ENCODE assay signal across 14 cellular contexts in the genomic region with DNA sequence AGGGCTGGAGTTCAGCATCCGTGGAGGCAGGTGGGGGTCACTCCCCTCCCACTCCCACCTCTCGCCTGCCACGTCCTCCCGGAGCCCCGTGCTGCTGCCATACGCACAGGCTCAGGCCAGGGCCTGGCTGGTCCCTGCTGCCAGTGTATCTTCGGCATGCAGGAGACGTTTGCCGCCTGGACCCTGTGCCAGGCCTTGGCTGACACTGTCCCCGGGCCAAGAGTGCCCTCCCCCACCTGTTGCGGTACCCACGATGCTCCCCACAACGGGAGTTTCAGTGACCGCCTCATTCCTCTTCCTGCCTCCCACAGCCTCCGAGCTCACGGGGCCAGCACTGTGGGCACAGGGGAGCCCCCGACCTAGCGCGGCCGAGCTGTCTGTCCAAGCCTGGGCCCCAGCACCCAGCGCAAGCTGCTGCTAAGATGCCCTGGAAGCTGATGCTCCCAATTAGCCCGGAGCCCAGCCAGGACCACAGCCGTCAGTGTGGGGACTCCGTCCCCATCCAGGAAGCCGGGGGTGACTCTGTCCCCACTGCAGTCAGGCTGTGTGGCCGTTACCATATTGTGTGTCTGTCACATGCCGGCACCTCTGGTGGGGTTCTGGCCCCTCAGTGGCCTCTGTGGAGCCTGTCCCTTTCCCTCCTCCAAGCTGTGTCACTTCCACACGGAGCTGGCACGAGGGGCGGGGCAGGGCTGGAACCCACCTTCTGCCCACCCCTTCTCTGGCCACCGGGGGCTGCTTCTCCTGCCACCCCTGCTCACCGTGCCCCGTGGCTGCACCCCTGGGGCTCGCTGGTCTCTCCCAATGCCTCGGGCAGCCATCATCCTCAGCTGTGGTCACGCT. TPM values are rescaled to one million over a fixed set of nuclear protein-coding genes. Genes with fewer than 3 reads are reported as not detected.
DNase-seq lines count a peak whose midpoint lies in the region; FAIRE-seq and TF ChIP-seq lines count a peak whose summit lies in the region.
"Had no signal": no experiment of that assay in that cellular context is flagged by ENCODE, and none has a peak within 500 bp of the region (broad histone marks: within the 10 kb centered on the region; RNA-seq: fewer than 3 reads in every experiment).

No MANE protein-coding gene starts in this region.

- H3K4me2 ChIP-seq in astrocyte (ENCODE audit: low read length), result peak overlapping the region; percentile 71

- H3K4me1 Mint-ChIP-seq in astrocyte (ENCODE audit: low read depth, unreplicated experiment), result peaks cover 14% of the 10 kb centered on the region

- no peaks in the 10 kb centered on the region for H3K27me3 Mint-ChIP-seq in astrocyte (ENCODE audit: low read depth, unreplicated experiment)

- POLR2A ChIA-PET in A673 (lab: Charles Lee; ENCODE audit: low non-redundant PET), result no interaction called here

- H3K36me3 ChIP-seq in astrocyte (ENCODE audit: insufficient read depth, low read length) (no peaks in the 10 kb centered on the region), liver (ENCODE audit: control insufficient read depth in 4 of 4, insufficient read depth in 3 of 4, low read depth in 1 of 4, low read length in 3 of 4) (no peaks in the 10 kb centered on the region), spleen (peaks cover 0 to 28% (median 0%) of the 10 kb centered on the region in 6 donors), A673 (ENCODE audit: insufficient read depth, low read length, poor library complexity, severe bottlenecking) (peaks cover 21% of the 10 kb centered on the region), WERI-Rb-1 (peaks cover 32% of the 10 kb centered on the region)

- TF ChIP-seq CTCF in GM12874 (IDR thresholded peaks at IDR 0.05; ENCODE audit: insufficient read depth, low read depth, low read length) (0 out of 2 replicates have a peak, but pooled peaks have one; percentile 2), astrocyte (IDR thresholded peaks at IDR 0.05; ENCODE audit: insufficient read depth, low read depth, low read length) (no peak), liver (IDR thresholded peaks at IDR 0.05; ENCODE audit: low read depth, low read length, missing input control) (no peak), spleen (IDR thresholded peaks at IDR 0.05 in 8 of 11, conservative IDR thresholded peaks at IDR 0.05 in 3 of 11) (no peak), A673 (conservative IDR thresholded peaks at IDR 0.05; ENCODE audit: low read depth, low read length) (no peak), WERI-Rb-1 (IDR thresholded peaks at IDR 0.05; ENCODE audit: low read depth, low read length) (no peak)

- peaks cover 3% of the 10 kb centered on the region for H3K9me3 ChIP-seq in astrocyte (ENCODE audit: insufficient read depth, low read depth, low read length)
- H3K9me3 ChIP-seq in liver (ENCODE audit: control insufficient read depth in 4 of 4, low read length in 3 of 4), result no peaks in the 10 kb centered on the region
- H3K9me3 ChIP-seq in spleen, result no peaks in the 10 kb centered on the region
- no peaks in the 10 kb centered on the region for H3K9me3 ChIP-seq in A673 (ENCODE audit: low read depth, low read length, poor library complexity, severe bottlenecking)
- H3K9me3 ChIP-seq in WERI-Rb-1 (ENCODE audit: severe bottlenecking), result no peaks in the 10 kb centered on the region

- intact Hi-C loops in spleen (cut with DNase I; ENCODE audit: low total_unique reads) (no loop called here), A673 (cut with micrococcal nuclease; ENCODE audit: unreplicated experiment) (no loop called here)

- WGBS in liver, result 73% methylated on average over 36 of the region's 36 CpGs
- WGBS in spleen, 5 donors, result 76 to 87% (median 82%) methylated on average over 21 to 36 of the region's 36 CpGs

- H3K27ac ChIP-seq in astrocyte (ENCODE audit: low read depth, low read length) (peak overlapping the region; percentile 76), liver (ENCODE audit: low read depth in 1 of 2, low read length in 2 of 2) (peak overlapping the region; percentile 90 to 94), spleen (peak overlapping the region in 5 of 8 donors; percentile 20 to 94 (median 92)), A673 (ENCODE audit: low read depth, low read length, poor library complexity, severe bottlenecking) (no peak overlapping the region), WERI-Rb-1 (no peak overlapping the region)
- H3K27ac ChIP-seq: C4-2B had no signal

- CTCF ChIA-PET in A673 (lab: Charles Lee), result no interaction called here

- H3K4me1 ChIP-seq in astrocyte (ENCODE audit: insufficient read depth, low read length) (peaks cover 77% of the 10 kb centered on the region), liver (ENCODE audit: control insufficient read depth in 4 of 4, insufficient read depth in 4 of 4, low read length in 3 of 4) (peaks cover 44 to 77% (median 66%) of the 10 kb centered on the region in 4 donors), spleen (peaks cover 71 to 100% (median 100%) of the 10 kb centered on the region in 6 donors), A673 (ENCODE audit: insufficient read depth, low read length, poor library complexity, severe bottlenecking) (peaks cover 19% of the 10 kb centered on the region)

- no peaks in the 10 kb centered on the region for H3K9me3 Mint-ChIP-seq in astrocyte (ENCODE audit: unreplicated experiment)

- no peak overlapping the region for H3K4me3 Mint-ChIP-seq in astrocyte (ENCODE audit: unreplicated experiment)

- H4K20me1 ChIP-seq in astrocyte (ENCODE audit: insufficient read depth, low read length), result peaks cover 85% of the 10 kb centered on the region

- H3K36me3 Mint-ChIP-seq in astrocyte (ENCODE audit: low read depth, unreplicated experiment), result peaks cover 4% of the 10 kb centered on the region

- no peak overlapping the region for H3K27ac Mint-ChIP-seq in astrocyte (ENCODE audit: unreplicated experiment)

- H3K79me2 ChIP-seq in astrocyte (ENCODE audit: insufficient read depth, low read length), result peaks cover 98% of the 10 kb centered on the region

- no peak for DNase-seq in astrocyte (ENCODE audit: low read depth)
- peak; percentile 79 for DNase-seq in spleen
- no peak for DNase-seq in A673 (ENCODE audit: low spot score)
- no peak for DNase-seq in NCI-H2196 treated with DMSO at 0.1 percent for 48 hours (lab: John Stamatoyannopoulos, UW; ENCODE audit: unreplicated experiment)
- DNase-seq in islet precursor cell, result no peak
- no peak for DNase-seq in WERI-Rb-1
- DNase-seq: activated CD4-positive, CD25-positive, alpha-beta regulatory T cell; MM.1S; NCI-H2107 had no signal

- no peak for FAIRE-seq in astrocyte (lab: Jason Lieb, UNC)
- FAIRE-seq: H54 had no signal

- peak overlapping the region; percentile 70 for H3K9ac ChIP-seq in astrocyte (ENCODE audit: low read length)
- peak overlapping the region; percentile 52 to 56 for H3K9ac ChIP-seq in liver (ENCODE audit: low read depth in 1 of 2, low read length in 2 of 2)

- TF ChIP-seq POLR2A in spleen (IDR thresholded peaks at IDR 0.05), result no peak

- H3K4me3 ChIP-seq in astrocyte (ENCODE audit: insufficient read depth, low read depth, low read length), result no peak overlapping the region
- H3K4me3 ChIP-seq in liver (ENCODE audit: low read depth in 1 of 3, low read length in 3 of 3), result no peak overlapping the region
- no peak overlapping the region for H3K4me3 ChIP-seq in spleen
- H3K4me3 ChIP-seq in A673 (ENCODE audit: low read depth, low read length, poor library complexity, severe bottlenecking), result no peak overlapping the region
- H3K4me3 ChIP-seq in WERI-Rb-1 (ENCODE audit: low read depth, low read length), result no peak overlapping the region

- H3K27me3 ChIP-seq in astrocyte (ENCODE audit: insufficient read depth, low read length) (no peaks in the 10 kb centered on the region), liver (ENCODE audit: control insufficient read depth in 4 of 4, insufficient read depth in 4 of 4, low read length in 3 of 4) (no peaks in the 10 kb centered on the region), spleen (replicated peaks in 1 of 7) (no peaks in the 10 kb centered on the region), A673 (replicated peaks; ENCODE audit: insufficient read depth, low read depth, low read length, poor library complexity) (no peaks in the 10 kb centered on the region), WERI-Rb-1 (ENCODE audit: insufficient read depth, low read depth, severe bottlenecking) (no peaks in the 10 kb centered on the region)

- no TSS peak for BruUV-seq in A673 (replicated peaks; lab: Mats Ljungman, UMichigan)

- no peak for TF ChIP-seq RAD21 in liver (IDR thresholded peaks at IDR 0.05)

- H2AFZ ChIP-seq in astrocyte (ENCODE audit: low read depth, low read length), result no peak overlapping the region

TF ChIP-seq in liver, 16 proteins besides CTCF, POLR2A, EP300 and RAD21 (continues in another document):
- TF ChIP-seq YY1 (IDR thresholded peaks at IDR 0.05), result no peak
- no peak for TF ChIP-seq SP1 (IDR thresholded peaks at IDR 0.05)
- no peak for TF ChIP-seq NR2F2 (IDR thresholded peaks at IDR 0.05)
- TF ChIP-seq, protein P1, sequence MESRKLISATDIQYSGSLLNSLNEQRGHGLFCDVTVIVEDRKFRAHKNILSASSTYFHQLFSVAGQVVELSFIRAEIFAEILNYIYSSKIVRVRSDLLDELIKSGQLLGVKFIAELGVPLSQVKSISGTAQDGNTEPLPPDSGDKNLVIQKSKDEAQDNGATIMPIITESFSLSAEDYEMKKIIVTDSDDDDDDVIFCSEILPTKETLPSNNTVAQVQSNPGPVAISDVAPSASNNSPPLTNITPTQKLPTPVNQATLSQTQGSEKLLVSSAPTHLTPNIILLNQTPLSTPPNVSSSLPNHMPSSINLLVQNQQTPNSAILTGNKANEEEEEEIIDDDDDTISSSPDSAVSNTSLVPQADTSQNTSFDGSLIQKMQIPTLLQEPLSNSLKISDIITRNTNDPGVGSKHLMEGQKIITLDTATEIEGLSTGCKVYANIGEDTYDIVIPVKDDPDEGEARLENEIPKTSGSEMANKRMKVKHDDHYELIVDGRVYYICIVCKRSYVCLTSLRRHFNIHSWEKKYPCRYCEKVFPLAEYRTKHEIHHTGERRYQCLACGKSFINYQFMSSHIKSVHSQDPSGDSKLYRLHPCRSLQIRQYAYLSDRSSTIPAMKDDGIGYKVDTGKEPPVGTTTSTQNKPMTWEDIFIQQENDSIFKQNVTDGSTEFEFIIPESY (IDR thresholded peaks at IDR 0.05), result no peak
- no peak for TF ChIP-seq JUND (IDR thresholded peaks at IDR 0.05)
- no peak for TF ChIP-seq FOXA2 (IDR thresholded peaks at IDR 0.05)
- TF ChIP-seq RXRA (IDR thresholded peaks at IDR 0.05), result no peak

RNA-seq across cellular contexts. Expression of a gene that starts 7.6 kb away (rescaled TPM):
- total RNA-seq in astrocyte, result 264 and 273 TPM in 2 replicates
- 10 to 100 TPM; 16.7 to 18.1 TPM for total RNA-seq in liver
- polyA plus RNA-seq in liver, result 10 to 100 TPM in 1 of 2 donors, 1 to 10 TPM in 1; 8.2 to 19.6 TPM
- 100 to 1,000 TPM in 2 of 7 donors, 10 to 100 TPM in 5; 62.6 to 158 (median 86.0) TPM for total RNA-seq in spleen
- polyA plus RNA-seq in spleen, result 10 to 100 TPM; 11.9 to 33.0 (median 13.1) TPM
- total RNA-seq in A673 (2021), result 248 and 256 TPM in 2 replicates

RNA-seq across cellular contexts. Expression of a gene that starts 48.6 kb away (rescaled TPM):
- total RNA-seq in astrocyte (3.4 and 5.7 TPM in 2 replicates), liver (1 to 10 TPM in 1 of 2 donors, not detected in 1; 1.3 TPM), spleen (1 to 10 TPM in 6 of 7 donors, under 1 TPM in 1; 0.97 to 3.4 (median 1.9) TPM), A673 (2021) (not detected in 2 replicates)
- polyA plus RNA-seq in liver (1 to 10 TPM in 1 of 2 donors, under 1 TPM in 1; 0.10 to 1.1 TPM), spleen (1 to 10 TPM in 1 of 3 donors, under 1 TPM in 2; 0.20 to 1.6 (median 0.57) TPM)
- total RNA-seq: lung microvascular endothelial cell had no signal

Comparison
In these comparisons a context has a peak if more than half of its experiments do, and no peak if none do; other contexts are left out.
1. H3K27ac ChIP-seq: peak in astrocyte (single experiment), liver (2 of 2) and spleen (5 of 8); none in A673 (single experiment) and WERI-Rb-1 (single experiment).